Comparison of ENCODE assay signal across 1 cellular context in genomic region chr3:123201557-123202427, GRCh38.
TF ChIP-seq lines count a peak whose summit lies in the region.

TSS of gene SEC22A (plus strand) at chr3:123201943. CDS start at chr3:123209218, 7,275 bp downstream.

TF ChIP-seq in K562, 482 proteins besides CTCF, POLR2A, EP300 and RAD21 (continued from another document):
- TF ChIP-seq SMAD2 (IDR thresholded peaks at IDR 0.05; ENCODE audit: low read depth, low read length) (no peak), CHAMP1 (IDR thresholded peaks at IDR 0.05) (no peak)
